ENCODE assay signal across 12 cellular contexts in genomic region chr2:212535963-212536362, GRCh38. TPM values are rescaled to one million over a fixed set of nuclear protein-coding genes. Genes with fewer than 3 reads are reported as not detected.
A peak's percentile ranks its signal among the peaks of the same experiment; 100 is the strongest.
DNase-seq lines count a peak whose midpoint lies in the region; FAIRE-seq and TF ChIP-seq lines count a peak whose summit lies in the region.
"Had no signal": no experiment of that assay in that cellular context is flagged by ENCODE, and none has a peak within 500 bp of the region (broad histone marks: within the 10 kb centered on the region; RNA-seq: fewer than 3 reads in every experiment).

No MANE protein-coding gene starts in this region.

- H3K36me3 ChIP-seq in right atrium auricular region: no peaks in the 10 kb centered on the region
- no peaks in the 10 kb centered on the region for H3K36me3 ChIP-seq in ectodermal cell (ENCODE audit: control insufficient read depth, insufficient read depth, low read length)
- no peaks in the 10 kb centered on the region for H3K36me3 ChIP-seq in GM23248 (ENCODE audit: low read depth)

- WGBS in ectodermal cell, 2 experiments: 9% methylated on average over 12 of the region's 12 CpGs
- 40 to 42% methylated on average over 12 of the region's 12 CpGs for WGBS in GM23248 (ENCODE audit: low coverage in 1 of 2, low lambda C conversion rate in 2 of 2, missing lambda C conversion rate in 2 of 2), 2 experiments

- H3K4me1 Mint-ChIP-seq in nephron: peaks cover 18% of the 10 kb centered on the region

- peak overlapping the region; percentile 81 to 83 for H3K27ac ChIP-seq in right atrium auricular region
- peak overlapping the region; percentile 30 for H3K27ac ChIP-seq in ectodermal cell (ENCODE audit: insufficient read depth, low read depth, low read length, poor library complexity, severe bottlenecking)
- H3K27ac ChIP-seq in GM23248: no peak overlapping the region

- peak overlapping the region in 2 of 3 experiments; percentile 5 to 94 for H3K27ac Mint-ChIP-seq in nephron
- H3K27ac Mint-ChIP-seq: naive B cell had no signal

- TF ChIP-seq CTCF in right atrium auricular region (IDR thresholded peaks at IDR 0.05) (no peak), nephron (IDR thresholded peaks at IDR 0.05; ENCODE audit: unreplicated experiment in 3 of 3) (no peak)

- FAIRE-seq in GM19239 (lab: Jason Lieb, UNC): no peak
- FAIRE-seq: bronchial epithelial cell had no signal

- no peak overlapping the region for H2AFZ ChIP-seq in GM23248

- peaks cover 70% of the 10 kb centered on the region for H3K27me3 Mint-ChIP-seq in nephron (ENCODE audit: low read depth)

- H3K9me3 Mint-ChIP-seq in nephron: no peaks in the 10 kb centered on the region

- H3K4me1 ChIP-seq in right atrium auricular region (peaks cover 0 to 36% of the 10 kb centered on the region in 2 donors), ectodermal cell (ENCODE audit: control insufficient read depth, insufficient read depth, low read length) (peaks cover 14% of the 10 kb centered on the region), GM23248 (ENCODE audit: insufficient read depth) (no peaks in the 10 kb centered on the region)

- H4K20me1 ChIP-seq in GM23248 (ENCODE audit: insufficient read depth): no peaks in the 10 kb centered on the region

- no peak overlapping the region for H3K4me2 ChIP-seq in GM23248 (ENCODE audit: unreplicated experiment)

- peak overlapping the region; percentile 63 to 66 for H3K4me3 ChIP-seq in right atrium auricular region
- peak overlapping the region; percentile 57 for H3K4me3 ChIP-seq in ectodermal cell (ENCODE audit: insufficient read depth, low read depth, low read length)
- no peak overlapping the region for H3K4me3 ChIP-seq in GM23248

- H3K4me3 Mint-ChIP-seq in nephron: peak overlapping the region; percentile 91 to 94 (median 93)

- H3K9me2 ChIP-seq in GM23248 (ENCODE audit: insufficient read depth): no peaks in the 10 kb centered on the region

- in situ Hi-C loops in GM23248 (cut with MboI): loop anchor here (25.0 kb wide), 1 partner anchor 374 kb away; no protein-coding TSS in a partner anchor

- H3F3A ChIP-seq in GM23248 (ENCODE audit: insufficient read depth): no peaks in the 10 kb centered on the region

- H3K36me3 Mint-ChIP-seq in nephron (ENCODE audit: low read depth): no peaks in the 10 kb centered on the region

- no peak overlapping the region for H3K9ac ChIP-seq in GM23248

- DNase-seq in right atrium auricular region (ENCODE audit: low spot score): no peak
- DNase-seq in cardiac septum (ENCODE audit: low spot score): no peak
- DNase-seq in GM19239 (ENCODE audit: insufficient read length, low spot score): no peak
- no peak for DNase-seq in NCI-H2107 (lab: John Stamatoyannopoulos, UW)
- DNase-seq in GM23248: no peak
- DNase-seq in HPDE6-E6E7 (ENCODE audit: extremely low spot score): no peak
- DNase-seq: foreskin melanocyte, naive B cell, SW 1271 had no signal

- H3K79me2 ChIP-seq in GM23248 (ENCODE audit: insufficient read depth): no peaks in the 10 kb centered on the region

- H3K27me3 ChIP-seq in right atrium auricular region: no peaks in the 10 kb centered on the region
- H3K27me3 ChIP-seq in ectodermal cell (ENCODE audit: control insufficient read depth, insufficient read depth, low read length, poor library complexity, severe bottlenecking): peaks cover 70% of the 10 kb centered on the region
- H3K27me3 ChIP-seq in GM23248 (replicated peaks; ENCODE audit: insufficient read depth): peaks cover 35% of the 10 kb centered on the region

- H3K9me3 ChIP-seq in right atrium auricular region: no peaks in the 10 kb centered on the region
- no peaks in the 10 kb centered on the region for H3K9me3 ChIP-seq in ectodermal cell (ENCODE audit: control insufficient read depth, low read length)
- H3K9me3 ChIP-seq in GM23248 (ENCODE audit: low read depth): no peaks in the 10 kb centered on the region

- intact Hi-C loops in cardiac septum (cut with DNase I): loop anchor here (5.0 to 10.0 kb wide), 2 partner anchors 171 to 389 kb away; no protein-coding TSS in a partner anchor

RNA-seq across cellular contexts. Expression of gene ERBB4, which starts 2.6 kb away (rescaled TPM):
- 10 to 100 TPM; 12.4 to 22.4 TPM for total RNA-seq in right atrium auricular region
- total RNA-seq in cardiac septum: 13.8 TPM
- polyA plus RNA-seq in ectodermal cell (2013, experiment 1 of 4): 1.1 TPM
- polyA plus RNA-seq in ectodermal cell (2013, experiment 2 of 4): 1.00 TPM
- 0.75 TPM for polyA plus RNA-seq in ectodermal cell (2013, experiment 3 of 4)
- polyA plus RNA-seq in ectodermal cell (2013, experiment 4 of 4): 1.6 TPM
- not detected in 2 replicates for total RNA-seq in GM23248 (2014; rRNA removed; shearing (Covaris generic))
- polyA plus RNA-seq in GM23248 (2016; fragmentation: Nextera tagmentation; extraction: Ambion mirVana): not detected in 2 replicates

Comparison
In these comparisons a context has a peak if more than half of its experiments do, and no peak if none do; other contexts are left out.
1. RNA of gene ERBB4, which starts 2.6 kb away (total RNA-seq): 12.4 to 22.4 TPM in right atrium auricular region and 13.8 TPM in cardiac septum (single experiment); not detected in GM23248; every median in the first group is over 10 times any median in the second.